22 cellular contexts compared by ENCODE assay signal in genomic region chr11:20208622-20209090, GRCh38. TPM values are rescaled to one million over a fixed set of nuclear protein-coding genes. Genes with fewer than 3 reads are reported as not detected.
"Had no signal": no experiment of that assay in that cellular context is flagged by ENCODE, and none has a peak within 500 bp of the region (broad histone marks: within the 10 kb centered on the region; RNA-seq: fewer than 3 reads in every experiment).

No MANE protein-coding gene starts in this region.

- H3K27ac ChIP-seq: brain microvascular endothelial cell, esophagus muscularis mucosa, heart right ventricle, pancreas, sigmoid colon, tibial artery had no signal

- H3K4me1 ChIP-seq: heart right ventricle, pancreas had no signal

- H3K4me3 Mint-ChIP-seq: activated naive CD4-positive, alpha-beta T cell treated with anti-CD3 and anti-CD28 coated beads for 36 hours; activated T-cell treated with anti-CD3 and anti-CD28 coated beads, Interleukin-2, amount 50 U/mL, for 4 hours; immature natural killer cell had no signal

- H3K4me3 ChIP-seq: esophagus muscularis mucosa, heart right ventricle, pancreas, sigmoid colon, tibial artery had no signal

- H3K4me1 Mint-ChIP-seq: immature natural killer cell had no signal

- H3K9me3 ChIP-seq: esophagus muscularis mucosa, heart right ventricle, pancreas, sigmoid colon, tibial artery had no signal

- H3K27ac Mint-ChIP-seq: activated naive CD4-positive, alpha-beta T cell treated with anti-CD3 and anti-CD28 coated beads for 36 hours; immature natural killer cell had no signal

- H3K36me3 ChIP-seq: brain microvascular endothelial cell, esophagus muscularis mucosa, heart right ventricle, pancreas, sigmoid colon, tibial artery had no signal

- H3K9me3 Mint-ChIP-seq: activated T-cell treated with anti-CD3 and anti-CD28 coated beads, Interleukin-2, amount 50 U/mL, for 4 hours had no signal

- DNase-seq: activated CD4-positive, alpha-beta T cell treated with anti-CD3 and anti-CD28 coated beads, Interleukin-2, amount 50 U/mL, for 1 hour; activated CD4-positive, CD25-positive, alpha-beta regulatory T cell treated with anti-CD3 and anti-CD28 coated beads, Interleukin-2, amount 50 U/mL, for 72 hours; activated CD8-positive, alpha-beta memory T cell treated with anti-CD3 and anti-CD28 coated beads, Interleukin-2, amount 50 U/mL, for 4 hours; activated naive CD4-positive, alpha-beta T cell treated with anti-CD3 and anti-CD28 coated beads for 36 hours; activated T-cell treated with anti-CD3 and anti-CD28 coated beads, Interleukin-2, amount 50 U/mL, for 4 hours; brain microvascular endothelial cell; central memory CD4-positive, alpha-beta T cell; heart right ventricle; immature natural killer cell; kidney glomerular epithelial cell; left ventricle myocardium superior; pancreas; sigmoid colon; stimulated activated CD8-positive, alpha-beta memory T cell treated with anti-CD3 and anti-CD28 coated beads, Interleukin-4, amount 100 ng/mL, for 48 hours; stimulated activated naive CD4-positive, alpha-beta T cell treated with Interleukin-2 at 50 U/mL for 16 hours; tibial artery had no signal

RNA-seq across cellular contexts. Expression of gene DBX1, which starts 48.4 kb away (rescaled TPM):
- total RNA-seq: activated naive CD4-positive, alpha-beta T cell treated with anti-CD3 and anti-CD28 coated beads for 36 hours; activated T-cell treated with anti-CD3 and anti-CD28 coated beads, Interleukin-2, amount 50 U/mL, for 4 hours; esophagus muscularis mucosa; heart right ventricle; left ventricle myocardium superior; mononuclear cell; pancreas; pulmonary artery endothelial cell; sigmoid colon; subcutaneous adipose tissue; T-helper 1 cell treated with Interleukin-12 subunit alpha and Interleukin-12 subunit beta and Interleukin-4 antibody, amounts not matched to agents 30 ng/mL and 1 ng/mL, for 36 hours; urinary bladder had no signal
- polyA plus RNA-seq: heart right ventricle, immature natural killer cell, pancreas, sigmoid colon, urinary bladder had no signal
